ENCODE assay signal across 1 cellular context in the genomic region with DNA sequence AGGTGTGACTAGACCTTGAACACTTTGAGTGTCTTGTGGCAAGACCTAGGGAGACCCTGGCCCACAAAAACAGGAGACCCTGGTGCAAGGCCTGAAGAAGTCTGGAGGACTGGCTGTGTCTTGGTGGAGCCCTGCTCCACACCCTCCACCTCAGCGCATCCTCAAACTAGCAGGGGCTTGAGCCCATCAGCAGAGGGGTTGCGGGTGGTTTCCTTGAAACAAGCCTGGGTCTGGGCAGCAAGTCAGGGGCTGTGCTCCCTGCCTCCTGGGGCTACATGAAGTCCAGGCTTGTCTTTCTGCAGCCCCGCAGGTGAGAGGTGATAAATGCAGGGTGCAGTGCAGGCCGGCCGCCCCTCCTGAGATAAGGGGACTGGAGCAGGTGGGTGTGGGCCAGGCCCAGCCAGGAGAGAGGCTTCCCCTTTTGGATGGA.
TF ChIP-seq lines count a peak whose summit lies in the region.

No MANE protein-coding gene starts in this region.

TF ChIP-seq in K562, 482 proteins besides CTCF, POLR2A, EP300 and RAD21:
- TF ChIP-seq KLF16 (IDR thresholded peaks at IDR 0.05) (no peak), CBFA2T3 (IDR thresholded peaks at IDR 0.05) (peak; percentile 21; the same call in 1 of the 2 replicates), NCOR1 (IDR thresholded peaks at IDR 0.05) (no peak), MYC (IDR thresholded peaks at IDR 0.05; ENCODE audit: low read depth, low read length) (no peak), MYC (CRISPR knock-in tag; IDR thresholded peaks at IDR 0.05; ENCODE audit: borderline replicate concordance, low read depth) (no peak), TCF7 (IDR thresholded peaks at IDR 0.05; ENCODE audit: borderline replicate concordance) (no peak), ZC3H8 (IDR thresholded peaks at IDR 0.05) (no peak), ZBTB1 (CRISPR knock-in tag; IDR thresholded peaks at IDR 0.05; ENCODE audit: borderline replicate concordance, low read depth) (no peak), ZNF740 (CRISPR knock-in tag; IDR thresholded peaks at IDR 0.05) (no peak), ZNF740 (tag; IDR thresholded peaks at IDR 0.05) (no peak), KDM5B (IDR thresholded peaks at IDR 0.05; ENCODE audit: insufficient replicate concordance, low read depth, low read length) (no peak), BDP1 (IDR thresholded peaks at IDR 0.05; ENCODE audit: insufficient read depth, insufficient read length) (no peak), IRF2 (CRISPR knock-in tag; IDR thresholded peaks at IDR 0.05) (no peak), ZNF830 (CRISPR knock-in tag; IDR thresholded peaks at IDR 0.05) (no peak), FUS (optimal IDR thresholded peaks at IDR 0.05; ENCODE audit: low read depth, low read length) (no peak), NFYB (IDR thresholded peaks at IDR 0.05; ENCODE audit: extremely low read depth, insufficient read length) (no peak), POLR2G (IDR thresholded peaks at IDR 0.05; ENCODE audit: low read depth, low read length) (peak; percentile 19; the same call in 1 of the 2 replicates), PRPF4 (IDR thresholded peaks at IDR 0.05; ENCODE audit: insufficient read depth, low read depth, low read length, poor library complexity, severe bottlenecking) (no peak), MTF1 (CRISPR knock-in tag; IDR thresholded peaks at IDR 0.05; ENCODE audit: borderline replicate concordance) (no peak)
- TF ChIP-seq, protein P1, sequence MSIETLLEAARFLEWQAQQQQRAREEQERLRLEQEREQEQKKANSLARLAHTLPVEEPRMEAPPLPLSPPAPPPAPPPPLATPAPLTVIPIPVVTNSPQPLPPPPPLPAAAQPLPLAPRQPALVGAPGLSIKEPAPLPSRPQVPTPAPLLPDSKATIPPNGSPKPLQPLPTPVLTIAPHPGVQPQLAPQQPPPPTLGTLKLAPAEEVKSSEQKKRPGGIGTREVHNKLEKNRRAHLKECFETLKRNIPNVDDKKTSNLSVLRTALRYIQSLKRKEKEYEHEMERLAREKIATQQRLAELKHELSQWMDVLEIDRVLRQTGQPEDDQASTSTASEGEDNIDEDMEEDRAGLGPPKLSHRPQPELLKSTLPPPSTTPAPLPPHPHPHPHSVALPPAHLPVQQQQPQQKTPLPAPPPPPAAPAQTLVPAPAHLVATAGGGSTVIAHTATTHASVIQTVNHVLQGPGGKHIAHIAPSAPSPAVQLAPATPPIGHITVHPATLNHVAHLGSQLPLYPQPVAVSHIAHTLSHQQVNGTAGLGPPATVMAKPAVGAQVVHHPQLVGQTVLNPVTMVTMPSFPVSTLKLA (conservative IDR thresholded peaks at IDR 0.05): no peak
- TF ChIP-seq, protein P2, sequence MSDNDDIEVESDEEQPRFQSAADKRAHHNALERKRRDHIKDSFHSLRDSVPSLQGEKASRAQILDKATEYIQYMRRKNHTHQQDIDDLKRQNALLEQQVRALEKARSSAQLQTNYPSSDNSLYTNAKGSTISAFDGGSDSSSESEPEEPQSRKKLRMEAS (CRISPR knock-in tag; IDR thresholded peaks at IDR 0.05): 0 out of 2 replicates have a peak, but pooled peaks have one; percentile 7
